In genomic region chr13:97781891-97782305, GRCh38 we compare ENCODE assay signal across 17 cellular contexts.
"Had no signal": no experiment of that assay in that cellular context is flagged by ENCODE, and none has a peak within 500 bp of the region (broad histone marks: within the 10 kb centered on the region; RNA-seq: fewer than 3 reads in every experiment).

No MANE protein-coding gene starts in this region.

- H3K9me3 ChIP-seq: prostate gland, sigmoid colon, SK-N-SH had no signal

- H3K4me3 ChIP-seq: prostate gland, sigmoid colon had no signal

- H3K27me3 Mint-ChIP-seq: activated CD4-positive, alpha-beta T cell treated with anti-CD3 and anti-CD28 coated beads, Interleukin-2, amount 10 ng/mL, durations not matched to agents 24 days and 14 days; activated naive CD4-positive, alpha-beta T cell treated with anti-CD3 and anti-CD28 coated beads, Interleukin-2, amount 10 ng/mL, durations not matched to agents 7 days and 5 days; dendritic cell treated with granulocyte-macrophage colony-stimulating factor and Interleukin-4, amounts not matched to agents 40 ng/mL and 50 ng/mL, for 4 days had no signal

- H3K9me3 Mint-ChIP-seq: activated CD4-positive, alpha-beta T cell treated with anti-CD3 and anti-CD28 coated beads, Interleukin-2, amount 10 ng/mL, durations not matched to agents 24 days and 14 days; activated naive CD4-positive, alpha-beta T cell treated with anti-CD3 and anti-CD28 coated beads, Interleukin-2, amount 10 ng/mL, durations not matched to agents 7 days and 5 days; activated T-helper 17 cell treated with anti-CD3 and anti-CD28 coated beads, Interleukin-2, amount 50 U/mL, for 72 hours had no signal

- H3K36me3 Mint-ChIP-seq: activated naive CD4-positive, alpha-beta T cell treated with anti-CD3 and anti-CD28 coated beads, Interleukin-2, amount 10 ng/mL, durations not matched to agents 7 days and 5 days; immature natural killer cell had no signal

- H3K4me1 ChIP-seq: prostate gland, sigmoid colon had no signal

- ATAC-seq: activated T-helper 17 cell treated with anti-CD3 and anti-CD28 coated beads, Interleukin-2, amount 50 U/mL, for 72 hours; effector memory CD8-positive, alpha-beta T cell; stimulated activated naive CD8-positive, alpha-beta T cell treated with anti-CD3 and anti-CD28 coated beads, Interleukin-15, amount 100 ng/mL, for 72 hours had no signal

- DNase-seq: activated CD4-positive, alpha-beta T cell treated with anti-CD3 and anti-CD28 coated beads, Interleukin-2, amount 10 ng/mL, durations not matched to agents 24 days and 14 days; activated naive CD4-positive, alpha-beta T cell treated with anti-CD3 and anti-CD28 coated beads, Interleukin-2, amount 10 ng/mL, durations not matched to agents 7 days and 5 days; amygdala; caudate nucleus; effector memory CD8-positive, alpha-beta T cell; glutamatergic neuron; immature natural killer cell; mesenchymal stem cell; occipital lobe; sigmoid colon; SK-N-SH; stimulated activated CD4-positive, alpha-beta T cell treated with anti-CD3 and anti-CD28 coated beads, Interleukin-2, amount 100 ng/mL, for 48 hours; stimulated activated naive CD8-positive, alpha-beta T cell treated with anti-CD3 and anti-CD28 coated beads, Interleukin-15, amount 100 ng/mL, for 72 hours had no signal

- H3K4me1 Mint-ChIP-seq: activated CD4-positive, alpha-beta T cell treated with anti-CD3 and anti-CD28 coated beads, Interleukin-2, amount 10 ng/mL, durations not matched to agents 24 days and 14 days; activated naive CD4-positive, alpha-beta T cell treated with anti-CD3 and anti-CD28 coated beads, Interleukin-2, amount 10 ng/mL, durations not matched to agents 7 days and 5 days; activated T-helper 17 cell treated with anti-CD3 and anti-CD28 coated beads, Interleukin-2, amount 50 U/mL, for 72 hours; immature natural killer cell; nephron; stimulated activated naive CD8-positive, alpha-beta T cell treated with anti-CD3 and anti-CD28 coated beads, Interleukin-15, amount 100 ng/mL, for 72 hours had no signal

- H3K27me3 ChIP-seq: sigmoid colon had no signal

- H3K27ac Mint-ChIP-seq: activated CD4-positive, alpha-beta T cell treated with anti-CD3 and anti-CD28 coated beads, Interleukin-2, amount 10 ng/mL, durations not matched to agents 24 days and 14 days; activated naive CD4-positive, alpha-beta T cell treated with anti-CD3 and anti-CD28 coated beads, Interleukin-2, amount 10 ng/mL, durations not matched to agents 7 days and 5 days; activated T-helper 17 cell treated with anti-CD3 and anti-CD28 coated beads, Interleukin-2, amount 50 U/mL, for 72 hours; dendritic cell treated with granulocyte-macrophage colony-stimulating factor and Interleukin-4, amounts not matched to agents 40 ng/mL and 50 ng/mL, for 4 days; effector memory CD8-positive, alpha-beta T cell; immature natural killer cell; nephron; stimulated activated naive CD8-positive, alpha-beta T cell treated with anti-CD3 and anti-CD28 coated beads, Interleukin-15, amount 100 ng/mL, for 72 hours had no signal

- H3K36me3 ChIP-seq: prostate gland, sigmoid colon had no signal

- H3K27ac ChIP-seq: prostate gland, sigmoid colon had no signal

- H3K4me3 Mint-ChIP-seq: activated CD4-positive, alpha-beta T cell treated with anti-CD3 and anti-CD28 coated beads, Interleukin-2, amount 10 ng/mL, durations not matched to agents 24 days and 14 days; activated naive CD4-positive, alpha-beta T cell treated with anti-CD3 and anti-CD28 coated beads, Interleukin-2, amount 10 ng/mL, durations not matched to agents 7 days and 5 days; activated T-helper 17 cell treated with anti-CD3 and anti-CD28 coated beads, Interleukin-2, amount 50 U/mL, for 72 hours; dendritic cell treated with granulocyte-macrophage colony-stimulating factor and Interleukin-4, amounts not matched to agents 40 ng/mL and 50 ng/mL, for 4 days; effector memory CD8-positive, alpha-beta T cell; immature natural killer cell; nephron; stimulated activated naive CD8-positive, alpha-beta T cell treated with anti-CD3 and anti-CD28 coated beads, Interleukin-15, amount 100 ng/mL, for 72 hours had no signal
